ENCODE assay signal across 12 cellular contexts in the genomic region with DNA sequence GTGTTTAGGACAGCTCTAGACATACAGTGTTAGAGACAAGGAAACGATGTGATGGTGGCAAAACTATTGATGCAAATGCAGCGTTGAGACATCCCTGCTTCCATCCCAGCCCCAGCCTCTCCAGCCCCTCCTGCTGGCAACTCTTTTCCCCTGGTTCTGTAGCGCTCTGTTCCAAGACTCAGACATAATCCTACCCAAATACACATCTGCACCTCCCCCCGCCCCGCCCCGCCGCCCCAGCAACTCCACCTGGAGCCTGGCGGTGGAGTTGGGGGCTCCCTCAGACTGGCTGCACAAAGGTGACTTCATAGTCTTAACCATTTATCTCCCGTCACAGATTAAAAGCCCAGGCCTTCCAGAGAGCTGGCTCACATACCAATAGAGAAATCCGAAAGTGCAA. TPM values are rescaled to one million over a fixed set of nuclear protein-coding genes. Genes with fewer than 3 reads are reported as not detected.
DNase-seq lines count a peak whose midpoint lies in the region; FAIRE-seq and TF ChIP-seq lines count a peak whose summit lies in the region.
"Had no signal": no experiment of that assay in that cellular context is flagged by ENCODE, and none has a peak within 500 bp of the region (broad histone marks: within the 10 kb centered on the region; RNA-seq: fewer than 3 reads in every experiment).

No MANE protein-coding gene starts in this region.

- H2AFZ ChIP-seq in H1 (ENCODE audit: low read length) = no peak overlapping the region

- H3K18ac ChIP-seq in H1 (ENCODE audit: extremely low read depth, low read length) (no peak overlapping the region), mesendoderm (ENCODE audit: low read length) (no peak overlapping the region)

- DNase-seq in AG10803 (ENCODE audit: low read depth) (peak; percentile 11), HuH-7.5 (ENCODE audit: low spot score) (peak; percentile 25), H1 (ENCODE audit: low read depth in 1 of 2, low spot score in 2 of 2) (peak; percentile 74 to 78), mesendoderm (peak; percentile 97), HUDEP-2 (lab: John Stamatoyannopoulos, UW; ENCODE audit: unreplicated experiment in 76 of 76) (no peak), lower leg skin (ENCODE audit: low spot score in 2 of 2) (no peak)
- no peak for DNase-seq in activated naive CD8-positive, alpha-beta T cell treated with anti-CD3 and anti-CD28 coated beads for 36 hours
- DNase-seq in activated CD4-positive, alpha-beta T cell treated with anti-CD3 and anti-CD28 coated beads for 4 hours = no peak
- DNase-seq: immature natural killer cell; NCI-H510A treated with DMSO at 0.1 percent for 48 hours; stimulated activated CD4-positive, alpha-beta T cell treated with anti-CD3 and anti-CD28 coated beads, Interleukin-15, amount 100 ng/mL, for 24 hours had no signal

- H3K27me3 Mint-ChIP-seq in activated naive CD8-positive, alpha-beta T cell treated with anti-CD3 and anti-CD28 coated beads for 36 hours = no peaks in the 10 kb centered on the region

- H3K9me3 ChIP-seq in H1 (ENCODE audit: insufficient read depth in 2 of 2, low read depth in 1 of 2, low read length in 1 of 2) = no peaks in the 10 kb centered on the region

- no peak overlapping the region for H3K14ac ChIP-seq in H1 (ENCODE audit: insufficient read length)

- no peaks in the 10 kb centered on the region for H4K20me1 ChIP-seq in H1 (replicated peaks in 1 of 2; ENCODE audit: control insufficient read depth in 1 of 2, insufficient read depth in 2 of 2, low read length in 2 of 2)

- TF ChIP-seq EP300 in H1 (IDR thresholded peaks at IDR 0.05; ENCODE audit: borderline replicate concordance in 1 of 2, low read depth in 2 of 2, low read length in 2 of 2) = no peak

- intact Hi-C loops in lower leg skin (cut with DNase I; ENCODE audit: low total_unique reads) = no loop called here

- H3K9me3 Mint-ChIP-seq in activated naive CD8-positive, alpha-beta T cell treated with anti-CD3 and anti-CD28 coated beads for 36 hours = peaks cover 2% of the 10 kb centered on the region
- H3K9me3 Mint-ChIP-seq: immature natural killer cell had no signal

- no peaks in the 10 kb centered on the region for H3K23me2 ChIP-seq in H1 (ENCODE audit: low read depth, low read length)

- H4K5ac ChIP-seq in H1 (ENCODE audit: insufficient read length, low read depth, low read length) = no peak overlapping the region
- no peak overlapping the region for H4K5ac ChIP-seq in mesendoderm (ENCODE audit: low read length)

- H3K4ac ChIP-seq in H1 (replicated peaks; ENCODE audit: insufficient read length, low read depth, low read length) (no peak overlapping the region), mesendoderm (ENCODE audit: low read depth, low read length) (no peak overlapping the region)

- H3K4me1 ChIP-seq in H1 (replicated peaks in 1 of 4; ENCODE audit: control insufficient read depth in 3 of 4, insufficient read depth in 4 of 4, low read length in 3 of 4) = peaks cover 0 to 1% (median 0%) of the 10 kb centered on the region in 4 experiments; a peak in 2 of 7 replicates
- H3K4me1 ChIP-seq in mesendoderm (ENCODE audit: control insufficient read depth, low read depth, low read length) = peaks cover 7% of the 10 kb centered on the region

- H3K36me3 ChIP-seq in H1 (ENCODE audit: control insufficient read depth in 2 of 4, insufficient read depth in 4 of 4, low read length in 3 of 4) (no peaks in the 10 kb centered on the region), mesendoderm (ENCODE audit: control insufficient read depth, insufficient read depth, low read length) (no peaks in the 10 kb centered on the region)

- no peak overlapping the region for H3K4me3 Mint-ChIP-seq in activated naive CD8-positive, alpha-beta T cell treated with anti-CD3 and anti-CD28 coated beads for 36 hours
- H3K4me3 Mint-ChIP-seq: immature natural killer cell had no signal

- H3K9ac ChIP-seq in H1 (replicated peaks in 1 of 4; ENCODE audit: extremely low read depth in 1 of 4, low read depth in 3 of 4, low read length in 3 of 4) (no peak overlapping the region), mesendoderm (ENCODE audit: low read length) (no peak overlapping the region)

- H4K8ac ChIP-seq in H1 (ENCODE audit: extremely low read depth, insufficient read depth, low read length) = no peak overlapping the region
- H4K8ac ChIP-seq in mesendoderm (ENCODE audit: low read depth, low read length) = no peak overlapping the region

- peak; percentile 65 to 71 for TF ChIP-seq RAD21 in H1 (IDR thresholded peaks at IDR 0.05 in 1 of 2, conservative IDR thresholded peaks at IDR 0.05 in 1 of 2; ENCODE audit: low read depth in 2 of 2, low read length in 2 of 2)

- H3K27ac ChIP-seq in H1 (ENCODE audit: low read depth, low read length) (no peak overlapping the region), mesendoderm (ENCODE audit: low read depth, low read length) (no peak overlapping the region)

- peak; percentile 49 for TF ChIP-seq CTCF in AG10803 (conservative IDR thresholded peaks at IDR 0.05; ENCODE audit: low read length)
- peak; percentile 69 to 78 (median 78) for TF ChIP-seq CTCF in H1 (IDR thresholded peaks at IDR 0.05; ENCODE audit: control extremely low read depth in 1 of 3, insufficient read depth in 1 of 3, low read depth in 1 of 3, low read length in 3 of 3)
- no peak for TF ChIP-seq CTCF in lower leg skin (IDR thresholded peaks at IDR 0.05)

- no peaks in the 10 kb centered on the region for H3K4me1 Mint-ChIP-seq in activated naive CD8-positive, alpha-beta T cell treated with anti-CD3 and anti-CD28 coated beads for 36 hours
- H3K4me1 Mint-ChIP-seq: immature natural killer cell had no signal

- H2BK20ac ChIP-seq in H1 (ENCODE audit: low read length) = no peak overlapping the region

- H2AK5ac ChIP-seq in H1 (ENCODE audit: low read depth, low read length) (no peak overlapping the region), mesendoderm (ENCODE audit: low read length) (no peak overlapping the region)

- no peaks in the 10 kb centered on the region for H3K36me3 Mint-ChIP-seq in activated naive CD8-positive, alpha-beta T cell treated with anti-CD3 and anti-CD28 coated beads for 36 hours
- H3K36me3 Mint-ChIP-seq: immature natural killer cell had no signal

- H2BK5ac ChIP-seq in H1 (ENCODE audit: low read depth, low read length) (no peak overlapping the region), mesendoderm (ENCODE audit: low read length) (no peak overlapping the region)

- H3K4me2 ChIP-seq in H1 (ENCODE audit: insufficient read depth in 1 of 2, low read depth in 2 of 2, low read length in 2 of 2) (no peak overlapping the region; a peak in 2 of 4 replicates), mesendoderm (ENCODE audit: low read length) (no peak overlapping the region)

- 10% methylated on average over 10 of the region's 10 CpGs; no CpG with 5 or more reads in 1 of the 2 experiments for WGBS in H1 (ENCODE audit: extremely low coverage in 1 of 2, insufficient coverage in 1 of 2, insufficient read length in 1 of 2, insufficient replicate concordance in 2 of 2, low coverage in 1 of 2, low lambda C conversion rate in 2 of 2, missing lambda C conversion rate in 1 of 2), 2 experiments
- no CpG with 5 or more reads among the region's 10 CpGs for WGBS in mesendoderm (ENCODE audit: extremely low coverage, insufficient coverage, low lambda C conversion rate)
- 35 to 42% methylated on average over 10 of the region's 10 CpGs for WGBS in lower leg skin, 2 donors

- peak overlapping the region; percentile 30 for H3K56ac ChIP-seq in H1 (replicated peaks; ENCODE audit: insufficient read length, low read depth, low read length)
- no peak overlapping the region for H3K56ac ChIP-seq in mesendoderm (ENCODE audit: low read length)

- TF ChIP-seq POLR2A in H1 (IDR thresholded peaks at IDR 0.05; ENCODE audit: control extremely low read depth in 1 of 2, low read depth in 2 of 2, low read length in 2 of 2) (no peak), lower leg skin (IDR thresholded peaks at IDR 0.05) (no peak)

- POLR2A ChIA-PET in H1 (lab: Charles Lee; ENCODE audit: partially characterized antibody) = no interaction called here

- no peak for FAIRE-seq in H1 (lab: Jason Lieb, UNC)
- FAIRE-seq: astrocyte had no signal

- H3K23ac ChIP-seq in H1 (ENCODE audit: insufficient read length) = no peak overlapping the region
- H3K23ac ChIP-seq in mesendoderm (ENCODE audit: low read length) = no peak overlapping the region

- no peaks in the 10 kb centered on the region for H3K27me3 ChIP-seq in H1 (replicated peaks in 1 of 4; ENCODE audit: control insufficient read depth in 3 of 4, extremely low read depth in 1 of 4, insufficient read depth in 3 of 4, low read length in 3 of 4)
- H3K27me3 ChIP-seq in mesendoderm (ENCODE audit: insufficient read depth, low read length, poor library complexity) = no peaks in the 10 kb centered on the region

- H3K4me3 ChIP-seq in AG10803 (ENCODE audit: low read length) = no peak overlapping the region
- H3K4me3 ChIP-seq in H1 (ENCODE audit: extremely low read depth in 1 of 4, insufficient read depth in 2 of 4, low read depth in 3 of 4, low read length in 4 of 4) = peak overlapping the region in 1 of 4 experiments; percentile 33; a peak in 1 of 8 replicates
- no peak overlapping the region for H3K4me3 ChIP-seq in mesendoderm (ENCODE audit: low read length)
- no peak overlapping the region for H3K4me3 ChIP-seq in lower leg skin (ENCODE audit: low read depth, poor library complexity, severe bottlenecking)

- H2BK15ac ChIP-seq in H1 (ENCODE audit: low read length) = no peak overlapping the region
- H2BK15ac ChIP-seq in mesendoderm (replicated peaks; ENCODE audit: low read depth) = no peak overlapping the region

- H3K27ac Mint-ChIP-seq in activated naive CD8-positive, alpha-beta T cell treated with anti-CD3 and anti-CD28 coated beads for 36 hours = no peak overlapping the region
- H3K27ac Mint-ChIP-seq: immature natural killer cell had no signal

- H3K79me2 ChIP-seq in H1 (ENCODE audit: control insufficient read depth in 1 of 2, insufficient read depth in 2 of 2, low read length in 2 of 2) = no peaks in the 10 kb centered on the region
- no peaks in the 10 kb centered on the region for H3K79me2 ChIP-seq in mesendoderm (ENCODE audit: control insufficient read depth, insufficient read depth, low read length)

- H3K79me1 ChIP-seq in H1 (ENCODE audit: low read depth, low read length) = no peaks in the 10 kb centered on the region
- no peaks in the 10 kb centered on the region for H3K79me1 ChIP-seq in mesendoderm (ENCODE audit: low read length)

- no peak overlapping the region for H2BK12ac ChIP-seq in H1 (ENCODE audit: low read depth, low read length)

- H2BK120ac ChIP-seq in H1 (replicated peaks; ENCODE audit: low read depth, low read length) = no peak overlapping the region
- H2BK120ac ChIP-seq in mesendoderm (ENCODE audit: low read depth, low read length) = no peak overlapping the region

- no peak overlapping the region for H4K91ac ChIP-seq in H1 (replicated peaks; ENCODE audit: insufficient read length, low read length)

- CTCF ChIA-PET in H1 (lab: Charles Lee; ENCODE audit: partially characterized antibody) = interaction anchor here (0.6 to 2.6 kb wide), 13 partner anchors 11 to 252 kb away, joined by 3 to 8 read pairs (median 3); no protein-coding TSS in a partner anchor

RNA-seq across cellular contexts. Expression of a gene that starts 7.2 kb away (rescaled TPM):
- total RNA-seq in H1 (2021; fragmentation: NEBNext Ultra II Directional; extraction: Animal tissue kit (Norgen Biotek cat#: 25700)) = 10.4 and 10.6 TPM in 2 replicates
- 10.4 and 17.1 TPM in 2 replicates for polyA plus RNA-seq in H1 (2011; rRNA removed)
- 13.4 TPM for polyA plus RNA-seq in H1 (2011; cell fraction: cytosol; rRNA removed)
- polyA plus RNA-seq in H1 (2011; cell fraction: nucleus; rRNA removed) = 6.4 TPM
- polyA plus RNA-seq in H1 (2012, experiment 1 of 2) = 9.3 to 10.9 TPM (median 10.4 TPM) in 4 replicates
- 1.6 TPM for polyA plus RNA-seq in H1 (2012, experiment 2 of 2)
- polyA plus RNA-seq in H1 (2013, experiment 1 of 2) = 9.0 TPM
- polyA plus RNA-seq in H1 (2013, experiment 2 of 2) = 9.7 TPM
- polyA minus RNA-seq in H1 (2011; rRNA and poly(A)+ RNA removed) = 10.4 and 22.8 TPM in 2 replicates
- polyA minus RNA-seq in H1 (2011; cell fraction: cytosol; rRNA and poly(A)+ RNA removed) = 10.9 TPM
- 15.8 TPM for polyA minus RNA-seq in H1 (2011; cell fraction: nucleus; rRNA and poly(A)+ RNA removed)
- polyA plus RNA-seq in mesendoderm (2013, experiment 1 of 2) = 9.5 TPM
- 9.5 TPM for polyA plus RNA-seq in mesendoderm (2013, experiment 2 of 2)
- total RNA-seq in activated naive CD8-positive, alpha-beta T cell treated with anti-CD3 and anti-CD28 coated beads for 36 hours = 10 to 100 TPM; 13.7 to 17.8 TPM
- 10 to 100 TPM; 20.4 to 37.4 (median 28.2) TPM for total RNA-seq in lower leg skin

Comparison
In these comparisons a context has a peak if more than half of its experiments do, and no peak if none do; other contexts are left out.
1. DNase-seq: peak in AG10803 (single experiment), HuH-7.5 (single experiment), H1 (2 of 2) and mesendoderm (single experiment); none in HUDEP-2 (0 of 76), activated naive CD8-positive, alpha-beta T cell treated with anti-CD3 and anti-CD28 coated beads for 36 hours (single experiment), lower leg skin (0 of 2) and activated CD4-positive, alpha-beta T cell treated with anti-CD3 and anti-CD28 coated beads for 4 hours (0 of 2).
2. CTCF ChIP-seq: peak in AG10803 (single experiment) and H1 (3 of 3); none in lower leg skin (0 of 3).